25 cellular contexts compared by ENCODE assay signal in genomic region chr13:26406791-26407190, GRCh38.
DNase-seq lines count a peak whose midpoint lies in the region; ATAC-seq, FAIRE-seq and TF ChIP-seq lines count a peak whose summit lies in the region.
"Had no signal": no experiment of that assay in that cellular context is flagged by ENCODE, and none has a peak within 500 bp of the region (broad histone marks: within the 10 kb centered on the region; RNA-seq: fewer than 3 reads in every experiment).

No MANE protein-coding gene starts in this region.

- H3K23ac ChIP-seq in mesenchymal stem cell (ENCODE audit: low read length in 2 of 2), result no peak overlapping the region

- no peak overlapping the region for H2BK15ac ChIP-seq in mesenchymal stem cell (ENCODE audit: low read depth, poor library complexity, severe bottlenecking)

- POLR2A ChIA-PET in HepG2 (lab: Yijun Ruan, JAX), result no interaction called here

- H3K9ac ChIP-seq in HepG2 (ENCODE audit: insufficient read depth, low read depth, low read length) (no peak overlapping the region), mesenchymal stem cell (ENCODE audit: low read length) (no peak overlapping the region)
- H3K9ac ChIP-seq: BLaER1 had no signal

- no peak for TF ChIP-seq RAD21 in HepG2 (CRISPR knock-in tag; IDR thresholded peaks at IDR 0.05)

- no peak for TF ChIP-seq POLR2A in HepG2 (IDR thresholded peaks at IDR 0.05; ENCODE audit: insufficient read depth in 1 of 2, low read depth in 2 of 2, low read length in 2 of 2)
- TF ChIP-seq POLR2A in right lobe of liver (IDR thresholded peaks at IDR 0.05), result no peak

- H2AFZ ChIP-seq in HepG2 (ENCODE audit: low read length) (no peak overlapping the region), mesenchymal stem cell (ENCODE audit: low read depth, low read length) (no peak overlapping the region)

- H3K36me3 ChIP-seq in HepG2 (replicated peaks in 1 of 2; ENCODE audit: control insufficient read depth in 1 of 2, insufficient read depth in 2 of 2, low read length in 2 of 2) (peaks cover 4 to 5% of the 10 kb centered on the region in 2 experiments; a peak in 2 of 5 replicates), right lobe of liver (peaks cover 0 to 9% (median 4%) of the 10 kb centered on the region in 4 donors), mesenchymal stem cell (ENCODE audit: control insufficient read depth in 1 of 2, insufficient read depth in 2 of 2, low read depth in 1 of 2, low read length in 2 of 2) (peaks cover 12 to 30% of the 10 kb centered on the region in 2 experiments)

- H3K18ac ChIP-seq in mesenchymal stem cell (ENCODE audit: low read depth in 1 of 2, low read length in 2 of 2), result no peak overlapping the region

- H2BK120ac ChIP-seq in mesenchymal stem cell (ENCODE audit: low read depth, low read length), result no peak overlapping the region

- H3K79me2 ChIP-seq in HepG2 (ENCODE audit: insufficient read depth, low read length), result no peaks in the 10 kb centered on the region

- BruUV-seq in HepG2 (replicated peaks; lab: Mats Ljungman, UMichigan), result no TSS peak

- H4K91ac ChIP-seq in mesenchymal stem cell (ENCODE audit: low read length), result peak overlapping the region; percentile 34

- H3K4me3 ChIP-seq in HepG2 (replicated peaks in 1 of 3; ENCODE audit: insufficient read depth in 1 of 3, low read depth in 2 of 3, low read length in 3 of 3), result no peak overlapping the region
- H3K4me3 ChIP-seq in right lobe of liver, result no peak overlapping the region
- no peak overlapping the region for H3K4me3 ChIP-seq in mesenchymal stem cell (ENCODE audit: insufficient read depth in 1 of 2, low read depth in 1 of 2, low read length in 2 of 2)
- H3K4me3 ChIP-seq: BLaER1, K562, SJCRH30 had no signal

- H3K27ac ChIP-seq in HepG2 (ENCODE audit: extremely low read length, insufficient read depth, low read length) (no peak overlapping the region), right lobe of liver (no peak overlapping the region), mesenchymal stem cell (ENCODE audit: low read length, poor library complexity, severe bottlenecking) (no peak overlapping the region)
- H3K27ac ChIP-seq: BLaER1, SJCRH30 had no signal

- peaks cover 0 to 2% (median 0%) of the 10 kb centered on the region in 3 donors for H3K27me3 Mint-ChIP-seq in CD14-positive monocyte (ENCODE audit: low read depth in 3 of 3)
- H3K27me3 Mint-ChIP-seq: CD4-positive, alpha-beta T cell had no signal

- H3K36me3 Mint-ChIP-seq in CD14-positive monocyte, result peaks cover 38 to 43% of the 10 kb centered on the region in 2 donors

- H3K27me3 ChIP-seq in HepG2 (ENCODE audit: control insufficient read depth in 1 of 2, insufficient read depth in 2 of 2, low read length in 2 of 2), result no peaks in the 10 kb centered on the region
- no peaks in the 10 kb centered on the region for H3K27me3 ChIP-seq in right lobe of liver
- no peaks in the 10 kb centered on the region for H3K27me3 ChIP-seq in mesenchymal stem cell (ENCODE audit: control insufficient read depth in 1 of 2, insufficient read depth in 1 of 2, low read length in 2 of 2)
- H3K27me3 ChIP-seq: BLaER1, SJCRH30 had no signal

- TF ChIP-seq CTCF in HepG2 (CRISPR knock-in tag; IDR thresholded peaks at IDR 0.05) (no peak), right lobe of liver (IDR thresholded peaks at IDR 0.05) (no peak), CD14-positive monocyte (IDR thresholded peaks at IDR 0.05) (no peak)

- CTCF ChIA-PET in HepG2 (lab: Yijun Ruan, JAX; ENCODE audit: low intra/inter-chr PET ratio, low total read pairs), result no interaction called here

- in situ Hi-C loops in HepG2 (cut with HindIII; ENCODE audit: extremely low pct_ligation_motif_present, low pct_unique_long_range_greater_than_20kb), result no loop called here

- no peak overlapping the region for H3K27ac Mint-ChIP-seq in CD14-positive monocyte
- H3K27ac Mint-ChIP-seq: CD4-positive, alpha-beta T cell had no signal

- 93% methylated on average over 6 of the region's 6 CpGs for WGBS in HepG2 (ENCODE audit: low lambda C conversion rate)
- WGBS in right lobe of liver (ENCODE audit: insufficient coverage, low coverage, low lambda C conversion rate, missing lambda C conversion rate), result 75% methylated on average over 4 of the region's 6 CpGs
- WGBS in mesenchymal stem cell, result 92% methylated on average over 6 of the region's 6 CpGs

- peaks cover 0 to 2% (median 0%) of the 10 kb centered on the region in 7 donors for H3K9me3 Mint-ChIP-seq in CD14-positive monocyte
- H3K9me3 Mint-ChIP-seq: CD4-positive, alpha-beta T cell had no signal

- TF ChIP-seq EP300 in HepG2 (IDR thresholded peaks at IDR 0.05; ENCODE audit: low read depth in 2 of 2, low read length in 2 of 2) (no peak), HepG2 (CRISPR knock-in tag; IDR thresholded peaks at IDR 0.05; ENCODE audit: borderline replicate concordance) (no peak)

- no peak overlapping the region for H3K4me2 ChIP-seq in HepG2 (ENCODE audit: low read depth, low read length)
- no peak overlapping the region for H3K4me2 ChIP-seq in mesenchymal stem cell (ENCODE audit: low read length, poor library complexity, severe bottlenecking)
- H3K4me2 ChIP-seq: BLaER1 had no signal

- peak; percentile 31; the same call in 1 of the 3 replicates for ATAC-seq in HepG2
- no peak for ATAC-seq in right lobe of liver
- no peak for ATAC-seq in GM18520 (IDR thresholded peaks at IDR 0.05; ENCODE audit: unreplicated experiment)
- ATAC-seq: K562, SK-N-SH treated with all-trans-retinoic acid at 6 μM for 48 hours had no signal

- H3K79me1 ChIP-seq in mesenchymal stem cell (replicated peaks; ENCODE audit: low read length, poor library complexity, severe bottlenecking), result no peaks in the 10 kb centered on the region

- no peaks in the 10 kb centered on the region for H3K4me1 Mint-ChIP-seq in CD14-positive monocyte

- intact Hi-C loops in HepG2 (cut with micrococcal nuclease; ENCODE audit: unreplicated experiment), result no loop called here
- intact Hi-C loops in right lobe of liver (cut with DNase I), result no loop called here
- intact Hi-C loops in CD14-positive monocyte (cut with micrococcal nuclease), result no loop called here

- H3K9me3 ChIP-seq in HepG2 (ENCODE audit: low read length) (no peaks in the 10 kb centered on the region), right lobe of liver (no peaks in the 10 kb centered on the region), mesenchymal stem cell (ENCODE audit: control insufficient read depth, low read length) (no peaks in the 10 kb centered on the region)
- H3K9me3 ChIP-seq: BLaER1, SJCRH30 had no signal

- H3K4me1 ChIP-seq in HepG2 (ENCODE audit: insufficient read depth, low read length), result peaks cover 12% of the 10 kb centered on the region
- no peaks in the 10 kb centered on the region for H3K4me1 ChIP-seq in right lobe of liver
- H3K4me1 ChIP-seq in mesenchymal stem cell (ENCODE audit: control insufficient read depth, insufficient read depth, low read depth, low read length), result no peaks in the 10 kb centered on the region
- H3K4me1 ChIP-seq: BLaER1 had no signal

- no peaks in the 10 kb centered on the region for H4K20me1 ChIP-seq in HepG2 (ENCODE audit: insufficient read depth, low read length)
- H4K20me1 ChIP-seq: BLaER1 had no signal

- FAIRE-seq in HepG2 (lab: Jason Lieb, UNC), result no peak
- FAIRE-seq: A204.1, D721Med, GM12891, K562, RCC 7860 had no signal

- H3K4ac ChIP-seq in mesenchymal stem cell (ENCODE audit: low read depth in 1 of 2, low read length in 2 of 2), result no peak overlapping the region

- H3K4me3 Mint-ChIP-seq in CD14-positive monocyte, result no peak overlapping the region
- H3K4me3 Mint-ChIP-seq: CD4-positive, alpha-beta T cell had no signal

- no peak overlapping the region for H2AK5ac ChIP-seq in mesenchymal stem cell (ENCODE audit: low read length, severe bottlenecking)

- DNase-seq in HepG2 (ENCODE audit: low spot score) (no peak), right lobe of liver (no peak), cerebellar cortex (ENCODE audit: low spot score) (peak; percentile 58), mesenchymal stem cell (no peak), UCSD-AML1 (lab: John Stamatoyannopoulos, UW; ENCODE audit: unreplicated experiment) (no peak), CD14-positive monocyte (ENCODE audit: low spot score) (no peak)
- DNase-seq: CD4-positive, alpha-beta T cell; GF-D8; H7; Kasumi-1; MV-4-11; NCI-H1105; NCI-H1436 treated with DMSO at 0.1 percent for 48 hours; NCI-H187 treated with DMSO at 0.1 percent for 48 hours; NCI-H2107; NCI-H748 treated with DMSO at 0.1 percent for 48 hours; SJCRH30 had no signal

- no peak overlapping the region for H4K8ac ChIP-seq in mesenchymal stem cell (ENCODE audit: low read length)

- no peak overlapping the region for H2BK5ac ChIP-seq in mesenchymal stem cell (ENCODE audit: low read depth, low read length, poor library complexity, severe bottlenecking)

- no peak overlapping the region for H2BK12ac ChIP-seq in mesenchymal stem cell (ENCODE audit: low read length in 2 of 2)

- peak overlapping the region in 1 of 2 experiments; percentile 32 for H3K14ac ChIP-seq in mesenchymal stem cell (ENCODE audit: low read length in 2 of 2)

TF ChIP-seq in HepG2, 621 proteins besides CTCF, POLR2A, EP300 and RAD21 (continues in another document):
- no peak for TF ChIP-seq TFDP2 (CRISPR knock-in tag; IDR thresholded peaks at IDR 0.05)
- no peak for TF ChIP-seq ZNF17 (CRISPR knock-in tag; IDR thresholded peaks at IDR 0.05)
